In genomic region chr15:93164409-93164808, GRCh38 we compare ENCODE assay signal across 18 cellular contexts.
DNase-seq lines count a peak whose midpoint lies in the region; ATAC-seq lines count a peak whose summit lies in the region.
"Had no signal": no experiment of that assay in that cellular context is flagged by ENCODE, and none has a peak within 500 bp of the region (broad histone marks: within the 10 kb centered on the region; RNA-seq: fewer than 3 reads in every experiment).

No MANE protein-coding gene starts in this region.

- H3K27me3 Mint-ChIP-seq in T-helper 17 cell: peaks cover 22% of the 10 kb centered on the region
- H3K27me3 Mint-ChIP-seq in activated naive CD8-positive, alpha-beta T cell treated with anti-CD3 and anti-CD28 coated beads for 36 hours: peaks cover 18% of the 10 kb centered on the region

- H3K4me1 Mint-ChIP-seq in T-helper 17 cell: peaks cover 3% of the 10 kb centered on the region
- peaks cover 3% of the 10 kb centered on the region for H3K4me1 Mint-ChIP-seq in activated naive CD8-positive, alpha-beta T cell treated with anti-CD3 and anti-CD28 coated beads for 36 hours

- in situ Hi-C loops in ACHN (cut with HindIII; ENCODE audit: low pct_ligation_motif_present, low pct_unique_long_range_greater_than_20kb, low sequenced_read_pairs): no loop called here

- ATAC-seq in T-helper 17 cell: peak; percentile 35
- no peak for ATAC-seq in GM21515 (IDR thresholded peaks at IDR 0.05; ENCODE audit: unreplicated experiment)
- ATAC-seq in GM18870 (IDR thresholded peaks at IDR 0.05; ENCODE audit: unreplicated experiment): no peak
- ATAC-seq: right cardiac atrium had no signal

- no peaks in the 10 kb centered on the region for H3K36me3 Mint-ChIP-seq in T-helper 17 cell (ENCODE audit: low read depth)
- no peaks in the 10 kb centered on the region for H3K36me3 Mint-ChIP-seq in activated naive CD8-positive, alpha-beta T cell treated with anti-CD3 and anti-CD28 coated beads for 36 hours

- H3K27ac Mint-ChIP-seq in T-helper 17 cell: no peak overlapping the region
- no peak overlapping the region for H3K27ac Mint-ChIP-seq in activated naive CD8-positive, alpha-beta T cell treated with anti-CD3 and anti-CD28 coated beads for 36 hours
- H3K27ac Mint-ChIP-seq: nephron had no signal

- DNase-seq in activated T-cell treated with anti-CD3 and anti-CD28 coated beads for 48 hours (ENCODE audit: low read depth) (peak; percentile 16), activated T-cell treated with anti-CD3 and anti-CD28 coated beads for 4 hours (no peak), T-helper 17 cell (no peak), ACHN (no peak)
- DNase-seq in activated naive CD8-positive, alpha-beta T cell treated with anti-CD3 and anti-CD28 coated beads for 36 hours: peak; percentile 33
- DNase-seq in stimulated activated CD8-positive, alpha-beta memory T cell treated with anti-CD3 and anti-CD28 coated beads, Interleukin-15, amount 100 ng/mL, for 48 hours (ENCODE audit: low read depth in 2 of 2): peak; percentile 5 to 19
- DNase-seq: cerebellar nuclear complex, left ventricle myocardium inferior, midbrain, NCI-H1694 treated with DMSO at 0.1 percent for 48 hours, right cardiac atrium, SK-N-SH, upper lobe of left lung, WERI-Rb-1 had no signal

- H3K4me3 Mint-ChIP-seq in T-helper 17 cell: no peak overlapping the region
- no peak overlapping the region for H3K4me3 Mint-ChIP-seq in activated naive CD8-positive, alpha-beta T cell treated with anti-CD3 and anti-CD28 coated beads for 36 hours
- H3K4me3 Mint-ChIP-seq: nephron had no signal

- no peaks in the 10 kb centered on the region for H3K9me3 ChIP-seq in T-helper 17 cell (ENCODE audit: control insufficient read depth, low read length, poor library complexity, severe bottlenecking)
- H3K9me3 ChIP-seq: BLaER1, left ventricle myocardium inferior, SK-N-SH, upper lobe of left lung had no signal

- no peaks in the 10 kb centered on the region for H3K9me3 Mint-ChIP-seq in activated naive CD8-positive, alpha-beta T cell treated with anti-CD3 and anti-CD28 coated beads for 36 hours

Comparison
In these comparisons a context has a peak if more than half of its experiments do, and no peak if none do; other contexts are left out.
1. DNase-seq: peak in activated T-cell treated with anti-CD3 and anti-CD28 coated beads for 48 hours (single experiment), activated naive CD8-positive, alpha-beta T cell treated with anti-CD3 and anti-CD28 coated beads for 36 hours (single experiment) and stimulated activated CD8-positive, alpha-beta memory T cell treated with anti-CD3 and anti-CD28 coated beads, Interleukin-15, amount 100 ng/mL, for 48 hours (2 of 2); none in activated T-cell treated with anti-CD3 and anti-CD28 coated beads for 4 hours (single experiment), T-helper 17 cell (0 of 3) and ACHN (single experiment).